In the genomic region with DNA sequence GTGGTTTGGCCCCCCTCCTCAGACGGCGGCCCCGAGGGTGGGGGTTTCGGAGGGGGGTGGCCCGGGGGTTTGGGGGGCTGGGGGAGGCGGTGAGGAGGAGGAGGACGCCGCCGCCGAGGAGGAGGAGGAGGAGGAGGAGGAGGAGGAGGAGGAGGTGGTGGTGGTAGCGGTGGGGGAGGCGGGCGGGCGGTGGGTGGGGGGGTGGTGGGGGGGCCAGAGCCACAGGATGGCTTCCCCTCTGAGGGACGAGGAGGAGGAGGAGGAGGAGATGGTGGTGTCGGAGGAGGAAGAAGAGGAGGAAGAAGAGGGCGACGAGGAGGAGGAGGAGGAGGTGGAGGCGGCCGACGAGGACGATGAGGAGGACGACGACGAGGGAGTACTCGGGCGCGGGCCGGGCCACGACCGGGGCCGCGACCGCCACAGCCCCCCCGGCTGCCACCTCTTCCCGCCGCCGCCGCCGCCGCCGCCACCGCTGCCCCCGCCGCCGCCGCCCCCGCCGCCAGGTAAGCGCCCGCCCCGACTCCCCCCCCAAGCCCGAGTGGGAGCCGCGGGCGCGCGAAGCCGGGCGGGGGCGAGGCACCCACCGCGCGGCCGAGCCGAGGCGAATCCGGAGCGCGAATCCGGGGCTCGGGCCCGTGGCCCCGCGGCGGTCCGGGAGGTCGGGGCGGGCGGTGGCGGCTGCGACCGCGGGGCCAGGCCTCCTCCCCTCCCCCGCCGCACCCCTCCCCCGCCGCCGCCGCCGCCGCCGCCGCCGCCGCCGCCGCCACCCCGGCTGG, we compare ENCODE assay signal across 8 cellular contexts. TPM values are rescaled to one million over a fixed set of nuclear protein-coding genes. Genes with fewer than 3 reads are reported as not detected.
DNase-seq lines count a peak whose midpoint lies in the region; ATAC-seq and TF ChIP-seq lines count a peak whose summit lies in the region.

No MANE protein-coding gene starts in this region.

- peaks cover 12% of the 10 kb centered on the region for H3K36me3 ChIP-seq in CD4-positive, CD25-positive, alpha-beta regulatory T cell (ENCODE audit: control insufficient read depth, insufficient read depth, low read length)
- H3K36me3 ChIP-seq in HUES64 (ENCODE audit: insufficient read depth, low read length) (peaks cover 9% of the 10 kb centered on the region; the same call in 1 of the 2 replicates), fibroblast of lung (ENCODE audit: control insufficient read depth, insufficient read depth, low read length) (peaks cover under 1% of the 10 kb centered on the region)

- peaks cover 7% of the 10 kb centered on the region for H3K36me3 Mint-ChIP-seq in CD4-positive, CD25-positive, alpha-beta regulatory T cell

- no peak for TF ChIP-seq CTCF in fibroblast of lung (conservative IDR thresholded peaks at IDR 0.05 in 1 of 2, IDR thresholded peaks at IDR 0.05 in 1 of 2; ENCODE audit: low read depth in 1 of 2, low read length in 2 of 2)

- H3K4me3 ChIP-seq in CD4-positive, CD25-positive, alpha-beta regulatory T cell (ENCODE audit: low read depth, low read length) = no peak overlapping the region
- H3K4me3 ChIP-seq in HUES64 (ENCODE audit: low read length) (peak overlapping the region; percentile 56), fibroblast of lung (replicated peaks in 1 of 4; ENCODE audit: control extremely low read depth in 1 of 4, insufficient read depth in 1 of 4, low read depth in 3 of 4, low read length in 4 of 4) (peak overlapping the region in 3 of 4 experiments; percentile 44 to 84 (median 72))

- no peaks in the 10 kb centered on the region for H3K9me3 ChIP-seq in CD4-positive, CD25-positive, alpha-beta regulatory T cell (ENCODE audit: control insufficient read depth in 2 of 2, low read length in 2 of 2)
- H3K9me3 ChIP-seq in HUES64 (ENCODE audit: insufficient read depth, low read depth, low read length) = no peaks in the 10 kb centered on the region
- no peaks in the 10 kb centered on the region for H3K9me3 ChIP-seq in fibroblast of lung (ENCODE audit: control insufficient read depth, insufficient read depth, low read depth, low read length)

- WGBS in HUES64 = under 1% methylated on average over 60 of the region's 99 CpGs

- H3K9me3 Mint-ChIP-seq in CD4-positive, CD25-positive, alpha-beta regulatory T cell = no peaks in the 10 kb centered on the region

- no peak for ATAC-seq in CD4-positive, CD25-positive, alpha-beta regulatory T cell (ENCODE audit: low read depth in 2 of 2)
- no peak for ATAC-seq in HG03097 (IDR thresholded peaks at IDR 0.05; ENCODE audit: low FRiP score, unreplicated experiment)
- ATAC-seq in GM18505 (IDR thresholded peaks at IDR 0.05; ENCODE audit: unreplicated experiment) = no peak

- peak; percentile 24 to 36 (median 28) for DNase-seq in CD4-positive, CD25-positive, alpha-beta regulatory T cell
- DNase-seq in activated T-cell treated with anti-CD3 and anti-CD28 coated beads for 4 hours (peak; percentile 53), fibroblast of lung (ENCODE audit: low read depth in 2 of 2) (no peak), retina (peak; percentile 9), 8988T (no peak)

- TF ChIP-seq POLR2A in GM18505 (IDR thresholded peaks at IDR 0.05; ENCODE audit: borderline replicate concordance, extremely low read depth, insufficient read depth, insufficient read length) = no peak

- peak overlapping the region; percentile 82 for H3K27ac ChIP-seq in CD4-positive, CD25-positive, alpha-beta regulatory T cell (ENCODE audit: insufficient read depth, low read length, poor library complexity, severe bottlenecking)
- H3K27ac ChIP-seq in HUES64 (ENCODE audit: low read depth, low read length) (no peak overlapping the region), fibroblast of lung (ENCODE audit: insufficient read depth, low read length) (no peak overlapping the region)

- H3K79me2 ChIP-seq in fibroblast of lung (ENCODE audit: control insufficient read depth, insufficient read depth, low read length) = peaks cover 20% of the 10 kb centered on the region

- H3K4me1 ChIP-seq in CD4-positive, CD25-positive, alpha-beta regulatory T cell (ENCODE audit: control insufficient read depth, insufficient read depth, low read length, poor library complexity, severe bottlenecking) = peaks cover 81% of the 10 kb centered on the region
- H3K4me1 ChIP-seq in HUES64 (ENCODE audit: insufficient read depth, low read length) (peaks cover 40% of the 10 kb centered on the region), fibroblast of lung (ENCODE audit: control insufficient read depth, extremely low read depth, insufficient read depth, low read length) (peaks cover 12% of the 10 kb centered on the region)

- H3K9ac ChIP-seq in HUES64 (ENCODE audit: low read depth, low read length) (0 out of 2 replicates have a peak overlapping the region, but pooled peaks have one; percentile 60), fibroblast of lung (ENCODE audit: insufficient read depth, low read length) (peak overlapping the region; percentile 56)

- H3K27me3 ChIP-seq in CD4-positive, CD25-positive, alpha-beta regulatory T cell (ENCODE audit: control insufficient read depth, insufficient read depth, low read length) = no peaks in the 10 kb centered on the region
- H3K27me3 ChIP-seq in HUES64 (ENCODE audit: insufficient read depth, low read length) = peaks cover 18% of the 10 kb centered on the region
- no peaks in the 10 kb centered on the region for H3K27me3 ChIP-seq in fibroblast of lung (ENCODE audit: control insufficient read depth, insufficient read depth, low read length)

- H3K27ac Mint-ChIP-seq in CD4-positive, CD25-positive, alpha-beta regulatory T cell = peak overlapping the region in 1 of 3 donors; percentile 58

- no peaks in the 10 kb centered on the region for H4K20me1 ChIP-seq in fibroblast of lung (ENCODE audit: control insufficient read depth, extremely low read depth, insufficient read depth, low read length)

- peaks cover 0 to 8% (median 7%) of the 10 kb centered on the region in 4 donors for H3K4me1 Mint-ChIP-seq in CD4-positive, CD25-positive, alpha-beta regulatory T cell

- H3K4me2 ChIP-seq in fibroblast of lung (ENCODE audit: extremely low read depth, insufficient read depth, low read length) = no peak overlapping the region

- H3K4me3 Mint-ChIP-seq in CD4-positive, CD25-positive, alpha-beta regulatory T cell = peak overlapping the region in 2 of 4 donors; percentile 77 to 84

- H3K27me3 Mint-ChIP-seq in CD4-positive, CD25-positive, alpha-beta regulatory T cell = peaks cover 7% of the 10 kb centered on the region

- no peak overlapping the region for H2AFZ ChIP-seq in fibroblast of lung (ENCODE audit: low read length)

RNA-seq across cellular contexts. Expression of a gene that starts 3.8 kb away (rescaled TPM):
- 273 TPM for total RNA-seq in CD4-positive, CD25-positive, alpha-beta regulatory T cell
- polyA plus RNA-seq in CD4-positive, CD25-positive, alpha-beta regulatory T cell = 1 to 10 TPM; 5.0 to 9.0 (median 7.2) TPM
- polyA plus RNA-seq in HUES64 (2013, experiment 1 of 2) = 23.9 TPM
- 24.9 TPM for polyA plus RNA-seq in HUES64 (2013, experiment 2 of 2)
- 144 and 165 TPM in 2 replicates for total RNA-seq in fibroblast of lung
- polyA plus RNA-seq in fibroblast of lung = 23.6 and 23.8 TPM in 2 replicates
- 59.8 and 78.0 TPM in 2 replicates for polyA plus RNA-seq in fibroblast of lung (2012)
- polyA minus RNA-seq in fibroblast of lung (ENCODE audit: low replicate concordance) = 96.6 and 206 TPM in 2 replicates

RNA-seq across cellular contexts. Expression of a gene that starts 27.0 kb away (rescaled TPM):
- total RNA-seq in CD4-positive, CD25-positive, alpha-beta regulatory T cell = 11.8 TPM
- polyA plus RNA-seq in CD4-positive, CD25-positive, alpha-beta regulatory T cell = 1 to 10 TPM; 3.1 to 5.4 (median 4.2) TPM
- 12.3 TPM for polyA plus RNA-seq in HUES64 (2013, experiment 1 of 2)
- polyA plus RNA-seq in HUES64 (2013, experiment 2 of 2) = 8.8 TPM
- total RNA-seq in fibroblast of lung = 6.9 and 7.4 TPM in 2 replicates
- 6.8 and 8.7 TPM in 2 replicates for polyA plus RNA-seq in fibroblast of lung
- 6.5 and 7.3 TPM in 2 replicates for polyA plus RNA-seq in fibroblast of lung (2012)
- 11.5 and 14.4 TPM in 2 replicates for polyA minus RNA-seq in fibroblast of lung (ENCODE audit: low replicate concordance)

RNA-seq across cellular contexts. Expression of a gene that starts 27.4 kb away (rescaled TPM):
- total RNA-seq in CD4-positive, CD25-positive, alpha-beta regulatory T cell = 23.6 TPM
- 100 to 1,000 TPM; 128 to 192 (median 141) TPM for polyA plus RNA-seq in CD4-positive, CD25-positive, alpha-beta regulatory T cell
- 49.8 TPM for polyA plus RNA-seq in HUES64 (2013, experiment 1 of 2)
- polyA plus RNA-seq in HUES64 (2013, experiment 2 of 2) = 47.3 TPM
- total RNA-seq in fibroblast of lung = 41.6 and 78.9 TPM in 2 replicates
- polyA plus RNA-seq in fibroblast of lung = 31.0 and 40.7 TPM in 2 replicates
- 109 and 133 TPM in 2 replicates for polyA plus RNA-seq in fibroblast of lung (2012)
- polyA minus RNA-seq in fibroblast of lung (ENCODE audit: low replicate concordance) = 35.1 and 44.9 TPM in 2 replicates

RNA-seq across cellular contexts. Expression of a gene that starts 29.9 kb away (rescaled TPM):
- 31.5 TPM for total RNA-seq in CD4-positive, CD25-positive, alpha-beta regulatory T cell
- not detected for polyA plus RNA-seq in CD4-positive, CD25-positive, alpha-beta regulatory T cell
- polyA plus RNA-seq in HUES64 (2013, experiment 1 of 2) = 11.1 TPM
- polyA plus RNA-seq in HUES64 (2013, experiment 2 of 2) = 13.9 TPM
- total RNA-seq in fibroblast of lung = 0.17 TPM in 1 of 2 replicates, not detected in the other
- 0.07 TPM in 1 of 2 replicates, not detected in the other for polyA plus RNA-seq in fibroblast of lung
- 0.21 and 0.41 TPM in 2 replicates for polyA plus RNA-seq in fibroblast of lung (2012)
- polyA minus RNA-seq in fibroblast of lung (ENCODE audit: low replicate concordance) = 0.51 TPM in 1 of 2 replicates, not detected in the other

RNA-seq across cellular contexts. Expression of a gene that starts 31.3 kb away (rescaled TPM):
- total RNA-seq in CD4-positive, CD25-positive, alpha-beta regulatory T cell = 2.4 TPM
- polyA plus RNA-seq in CD4-positive, CD25-positive, alpha-beta regulatory T cell = 1 to 10 TPM in 3 of 4 donors, under 1 TPM in 1; 0.92 to 5.0 (median 2.9) TPM
- polyA plus RNA-seq in HUES64 (2013, experiment 1 of 2) = 1.1 TPM
- polyA plus RNA-seq in HUES64 (2013, experiment 2 of 2) = 1.0 TPM
- total RNA-seq in fibroblast of lung = 1.8 and 3.9 TPM in 2 replicates
- polyA plus RNA-seq in fibroblast of lung = 2.2 and 2.8 TPM in 2 replicates
- 1.3 and 1.4 TPM in 2 replicates for polyA plus RNA-seq in fibroblast of lung (2012)
- polyA minus RNA-seq in fibroblast of lung (ENCODE audit: low replicate concordance) = 0.16 and 0.22 TPM in 2 replicates

Comparison
In these comparisons a context has a peak if more than half of its experiments do, and no peak if none do; other contexts are left out.
1. DNase-seq: peak in CD4-positive, CD25-positive, alpha-beta regulatory T cell (3 of 3), activated T-cell treated with anti-CD3 and anti-CD28 coated beads for 4 hours (single experiment) and retina (single experiment); none in fibroblast of lung (0 of 2) and 8988T (single experiment).